20 cellular contexts compared by ENCODE assay signal in genomic region chr11:117538731-117539130, GRCh38.
A peak's percentile ranks its signal among the peaks of the same experiment; 100 is the strongest.
DNase-seq lines count a peak whose midpoint lies in the region; ATAC-seq and TF ChIP-seq lines count a peak whose summit lies in the region.
"Had no signal": no experiment of that assay in that cellular context is flagged by ENCODE, and none has a peak within 500 bp of the region (broad histone marks: within the 10 kb centered on the region; RNA-seq: fewer than 3 reads in every experiment).

No MANE protein-coding gene starts in this region.

- H3K36me3 Mint-ChIP-seq in neural progenitor cell = no peaks in the 10 kb centered on the region
- H3K36me3 Mint-ChIP-seq: activated CD4-positive, alpha-beta memory T cell treated with anti-CD3 and anti-CD28 coated beads for 36 hours; activated naive CD4-positive, alpha-beta T cell treated with anti-CD3 and anti-CD28 coated beads, Interleukin-2, amount 10 ng/mL, durations not matched to agents 7 days and 5 days had no signal

- intact Hi-C loops in aorta (cut with DNase I) = no loop called here

- DNase-seq in NCI-H1417 (lab: John Stamatoyannopoulos, UW) (peak in 2 of 3 experiments; percentile 56 to 78), NCI-H1417 treated with DMSO at 0.1 percent for 48 hours (lab: John Stamatoyannopoulos, UW) (no peak), globus pallidus (ENCODE audit: low spot score) (peak; percentile 55), neural progenitor cell (ENCODE audit: low spot score) (peak; percentile 64), aorta (no peak), NCI-H2171 (lab: John Stamatoyannopoulos, UW) (no peak), NCI-H345 treated with DMSO at 0.1 percent for 48 hours (lab: John Stamatoyannopoulos, UW; ENCODE audit: unreplicated experiment) (no peak)
- DNase-seq in activated CD8-positive, alpha-beta memory T cell treated with anti-CD3 and anti-CD28 coated beads, Interleukin-2, amount 50 U/mL, for 48 hours = no peak
- DNase-seq: activated CD4-positive, alpha-beta memory T cell treated with anti-CD3 and anti-CD28 coated beads for 36 hours; activated naive CD4-positive, alpha-beta T cell treated with anti-CD3 and anti-CD28 coated beads, Interleukin-2, amount 10 ng/mL, durations not matched to agents 7 days and 5 days; activated T-cell treated with anti-CD3 and anti-CD28 coated beads, Interleukin-2, amount 50 U/mL, for 1 hour; DND-41; NCI-H2029; NCI-H524 treated with DMSO at 0.1 percent for 48 hours; stimulated activated CD4-positive, alpha-beta T cell treated with anti-CD3 and anti-CD28 coated beads, Interleukin-15, amount 100 ng/mL, for 24 hours; thyroid gland had no signal

- no peaks in the 10 kb centered on the region for H3K27me3 ChIP-seq in neural progenitor cell
- H3K27me3 ChIP-seq in aorta (ENCODE audit: control insufficient read depth in 1 of 2, insufficient read depth in 2 of 2, low read length in 1 of 2) = peaks cover 0 to 2% of the 10 kb centered on the region in 2 donors
- H3K27me3 ChIP-seq: thyroid gland had no signal

- H3K27ac ChIP-seq in neural progenitor cell (no peak overlapping the region), aorta (ENCODE audit: low read depth in 1 of 2, low read length in 2 of 2) (no peak overlapping the region)
- H3K27ac ChIP-seq: 22Rv1, neutrophil, thyroid gland had no signal

- peak overlapping the region; percentile 54 for H3K27ac Mint-ChIP-seq in neural progenitor cell
- H3K27ac Mint-ChIP-seq: activated CD4-positive, alpha-beta memory T cell treated with anti-CD3 and anti-CD28 coated beads for 36 hours; activated naive CD4-positive, alpha-beta T cell treated with anti-CD3 and anti-CD28 coated beads, Interleukin-2, amount 10 ng/mL, durations not matched to agents 7 days and 5 days; B cell had no signal

- peak overlapping the region; percentile 37 for H3K4me2 ChIP-seq in neural progenitor cell

- H3K4me1 ChIP-seq in neural progenitor cell (peaks cover 13% of the 10 kb centered on the region), aorta (ENCODE audit: control insufficient read depth in 1 of 2, insufficient read depth in 2 of 2, low read length in 2 of 2) (no peaks in the 10 kb centered on the region)

- 16 to 19% methylated on average over 6 of the region's 6 CpGs for WGBS in aorta, 2 donors

- no peaks in the 10 kb centered on the region for H3K79me2 ChIP-seq in neural progenitor cell (ENCODE audit: low read depth)

- TF ChIP-seq CTCF in neural progenitor cell (IDR thresholded peaks at IDR 0.05) = no peak

- H3K9me3 Mint-ChIP-seq in neural progenitor cell = peaks cover 2% of the 10 kb centered on the region
- H3K9me3 Mint-ChIP-seq: activated CD4-positive, alpha-beta memory T cell treated with anti-CD3 and anti-CD28 coated beads for 36 hours; activated naive CD4-positive, alpha-beta T cell treated with anti-CD3 and anti-CD28 coated beads, Interleukin-2, amount 10 ng/mL, durations not matched to agents 7 days and 5 days had no signal

- no peaks in the 10 kb centered on the region for H4K20me1 ChIP-seq in neural progenitor cell (ENCODE audit: low read depth)

- H3K27me3 Mint-ChIP-seq in neural progenitor cell (ENCODE audit: insufficient read depth, low read depth) = peaks cover 36% of the 10 kb centered on the region

- peak overlapping the region; percentile 32 for H2AFZ ChIP-seq in neural progenitor cell (replicated peaks)

- H3K36me3 ChIP-seq in neural progenitor cell = no peaks in the 10 kb centered on the region
- H3K36me3 ChIP-seq in aorta (ENCODE audit: control insufficient read depth in 1 of 2, insufficient read depth in 2 of 2, low read length in 1 of 2) = no peaks in the 10 kb centered on the region
- H3K36me3 ChIP-seq: neutrophil, thyroid gland had no signal

- no peak overlapping the region for H3K9ac ChIP-seq in neural progenitor cell

- no peak overlapping the region for H3K4me3 ChIP-seq in neural progenitor cell
- H3K4me3 ChIP-seq in aorta (ENCODE audit: low read length in 2 of 2) = no peak overlapping the region
- H3K4me3 ChIP-seq: K562, thyroid gland had no signal

- H3K4me3 Mint-ChIP-seq in neural progenitor cell = no peak overlapping the region
- H3K4me3 Mint-ChIP-seq: activated CD4-positive, alpha-beta memory T cell treated with anti-CD3 and anti-CD28 coated beads for 36 hours; activated naive CD4-positive, alpha-beta T cell treated with anti-CD3 and anti-CD28 coated beads, Interleukin-2, amount 10 ng/mL, durations not matched to agents 7 days and 5 days; B cell had no signal

- no peaks in the 10 kb centered on the region for H3K9me3 ChIP-seq in neural progenitor cell (ENCODE audit: low read depth)
- H3K9me3 ChIP-seq in aorta (ENCODE audit: control insufficient read depth, low read length) = peaks cover 4% of the 10 kb centered on the region
- H3K9me3 ChIP-seq: neutrophil, thyroid gland had no signal

- peaks cover 9% of the 10 kb centered on the region for H3F3A ChIP-seq in neural progenitor cell (ENCODE audit: low read depth)

- ATAC-seq in aorta (ENCODE audit: low FRiP score) = peak; percentile 40
- ATAC-seq: K562 had no signal

- H3K4me1 Mint-ChIP-seq in neural progenitor cell = peaks cover 46% of the 10 kb centered on the region
- H3K4me1 Mint-ChIP-seq: activated naive CD4-positive, alpha-beta T cell treated with anti-CD3 and anti-CD28 coated beads, Interleukin-2, amount 10 ng/mL, durations not matched to agents 7 days and 5 days; B cell had no signal

Comparison
In these comparisons a context has a peak if more than half of its experiments do, and no peak if none do; other contexts are left out.
1. DNase-seq: peak in NCI-H1417 (2 of 3), globus pallidus (single experiment) and neural progenitor cell (single experiment); none in NCI-H1417 treated with DMSO at 0.1 percent for 48 hours (single experiment), aorta (0 of 2), NCI-H2171 (single experiment), NCI-H345 treated with DMSO at 0.1 percent for 48 hours (single experiment) and activated CD8-positive, alpha-beta memory T cell treated with anti-CD3 and anti-CD28 coated beads, Interleukin-2, amount 50 U/mL, for 48 hours (single experiment).